ENCODE assay signal across 26 cellular contexts in the genomic region with DNA sequence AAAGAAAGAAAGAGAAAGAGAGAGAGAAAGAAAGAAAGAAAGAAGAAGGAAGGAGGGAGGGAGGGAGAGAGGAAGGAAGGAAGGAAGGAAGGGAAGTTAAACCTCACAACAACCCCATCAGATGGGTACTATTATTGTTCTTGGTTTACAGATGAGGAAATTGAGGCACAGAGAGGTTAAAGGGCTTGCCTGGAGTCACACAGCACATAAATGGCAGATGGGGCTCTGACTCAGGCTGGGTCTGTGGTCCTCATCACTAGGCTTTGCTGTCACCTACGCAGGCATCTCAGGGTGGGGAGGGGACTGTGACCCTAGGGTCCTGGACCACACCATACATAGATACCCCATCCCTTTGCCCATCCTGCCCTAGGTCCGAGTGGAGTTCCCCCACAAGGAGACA. TPM values are rescaled to one million over a fixed set of nuclear protein-coding genes. Genes with fewer than 3 reads are reported as not detected.
"Had no signal": no experiment of that assay in that cellular context is flagged by ENCODE, and none has a peak within 500 bp of the region (broad histone marks: within the 10 kb centered on the region; RNA-seq: fewer than 3 reads in every experiment).

No MANE protein-coding gene starts in this region.

- H3K9me3 ChIP-seq: SJSA1 had no signal

- H3K4me1 ChIP-seq: SJSA1 had no signal

- H3K27ac Mint-ChIP-seq: IgD-negative memory B cell; T-helper 1 cell treated with Interleukin-12 subunit alpha and Interleukin-12 subunit beta and Interleukin-4 antibody, amounts not matched to agents 30 μg/mL and 1 μg/mL, for 36 hours had no signal

- FAIRE-seq: RCC 7860 had no signal

- H3K9me3 Mint-ChIP-seq: T-helper 1 cell treated with Interleukin-12 subunit alpha and Interleukin-12 subunit beta and Interleukin-4 antibody, amounts not matched to agents 30 μg/mL and 1 μg/mL, for 36 hours had no signal

- H3K36me3 ChIP-seq: SJSA1 had no signal

- H3K4me3 ChIP-seq: SJSA1, SK-N-MC had no signal

- DNase-seq: KBM-7, MV-4-11, NCI-H1048, NCI-H1105, NCI-H1417, NCI-H1436 treated with DMSO at 0.1 percent for 48 hours, NCI-H1694, NCI-H187 treated with DMSO at 0.1 percent for 48 hours, NCI-H2029 treated with DMSO at 0.1 percent for 48 hours, NCI-H2171 treated with DMSO at 0.1 percent for 48 hours, NCI-H345, NCI-H524, NCI-H526 treated with DMSO at 0.1 percent for 48 hours, NCI-H774, Right ventricle myocardium superior, RPMI8226, SIG-M5 had no signal

- H3K36me3 Mint-ChIP-seq: IgD-negative memory B cell had no signal

- H3K4me3 Mint-ChIP-seq: IgD-negative memory B cell; T-helper 1 cell treated with Interleukin-12 subunit alpha and Interleukin-12 subunit beta and Interleukin-4 antibody, amounts not matched to agents 30 μg/mL and 1 μg/mL, for 36 hours had no signal

- H3K27ac ChIP-seq: SJSA1, SK-N-MC had no signal

RNA-seq across cellular contexts. Expression of a gene that starts 36.3 kb away (rescaled TPM):
- total RNA-seq: HT-29, LHCN-M2, MCF 10A, NCI-H460, Right ventricle myocardium superior, SJSA1 had no signal
- polyA plus RNA-seq: IgD-negative memory B cell had no signal

RNA-seq across cellular contexts. Expression of a gene that starts 39.3 kb away (rescaled TPM):
- total RNA-seq: HT-29 had no signal
- polyA plus RNA-seq: IgD-negative memory B cell had no signal

RNA-seq across cellular contexts. Expression of a gene that starts 52.9 kb away (rescaled TPM):
- total RNA-seq: MCF 10A, NCI-H460, Right ventricle myocardium superior had no signal
